In the genomic region with DNA sequence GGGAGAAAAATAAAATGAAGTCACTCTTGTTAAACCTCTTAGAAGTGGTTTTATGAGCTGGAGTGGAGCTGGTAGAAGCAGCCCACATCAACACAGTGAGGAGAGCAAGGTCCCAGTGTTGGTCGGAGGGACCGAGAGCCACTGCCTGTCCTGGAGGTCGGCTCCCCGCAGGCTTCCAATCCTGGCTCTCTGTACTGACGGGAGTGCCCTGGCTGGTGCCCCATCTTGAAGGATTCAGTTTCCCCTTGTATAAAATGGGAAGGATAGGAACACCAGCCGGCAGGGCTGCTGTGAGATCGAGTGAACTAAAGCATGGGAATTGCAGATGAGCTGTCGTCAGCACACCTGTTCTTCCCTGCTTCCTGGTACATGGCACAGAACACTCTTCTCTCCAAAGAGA, we compare ENCODE assay signal across 14 cellular contexts.
"Had no signal": no experiment of that assay in that cellular context is flagged by ENCODE, and none has a peak within 500 bp of the region (broad histone marks: within the 10 kb centered on the region; RNA-seq: fewer than 3 reads in every experiment).

No MANE protein-coding gene starts in this region.

- H3K36me3 Mint-ChIP-seq: activated naive CD4-positive, alpha-beta T cell treated with anti-CD3 and anti-CD28 coated beads, Interleukin-2, amount 50 U/mL, for 72 hours; naive thymus-derived CD8-positive, alpha-beta T cell had no signal

- DNase-seq: activated CD4-positive, alpha-beta T cell treated with anti-CD3 and anti-CD28 coated beads for 1 hour; activated CD8-positive, alpha-beta T cell treated with anti-CD3 and anti-CD28 coated beads for 36 hours; activated T-cell treated with anti-CD3 and anti-CD28 coated beads for 4 hours; brain microvascular endothelial cell; left cardiac atrium; occipital lobe; stimulated activated CD4-positive, alpha-beta T cell treated with anti-CD3 and anti-CD28 coated beads, Interleukin-1b, Interleukin-23, amount 100 ng/mL, for 48 hours; stimulated activated naive CD8-positive, alpha-beta T cell treated with anti-CD3 and anti-CD28 coated beads, Interleukin-15, amount 100 ng/mL, for 72 hours; T1000; uterus had no signal

- ATAC-seq: mucosa of descending colon had no signal

- H3K9me3 Mint-ChIP-seq: activated CD8-positive, alpha-beta T cell treated with anti-CD3 and anti-CD28 coated beads for 36 hours; activated naive CD4-positive, alpha-beta T cell treated with anti-CD3 and anti-CD28 coated beads, Interleukin-2, amount 50 U/mL, for 72 hours; activated T-helper 2 cell treated with anti-CD3 and anti-CD28 coated beads, Interferon-gamma antibody, Interleukin-2, Interleukin-4, amounts not matched to agents 10 μg/mL and 5 μg/mL and 100 μg/mL, durations not matched to agents 14 hours and 24 hours and 36 hours; naive thymus-derived CD8-positive, alpha-beta T cell; stimulated activated naive CD8-positive, alpha-beta T cell treated with anti-CD3 and anti-CD28 coated beads, Interleukin-15, amount 100 ng/mL, for 72 hours had no signal
